In genomic region chr21:43295016-43295958, GRCh38 we compare ENCODE assay signal across 21 cellular contexts.
DNase-seq lines count a peak whose midpoint lies in the region; ATAC-seq and TF ChIP-seq lines count a peak whose summit lies in the region.
"Had no signal": no experiment of that assay in that cellular context is flagged by ENCODE, and none has a peak within 500 bp of the region (broad histone marks: within the 10 kb centered on the region; RNA-seq: fewer than 3 reads in every experiment).

No MANE protein-coding gene starts in this region.

- no peak overlapping the region for H3K4me3 ChIP-seq in right cardiac atrium (ENCODE audit: low read length)
- no peak overlapping the region for H3K4me3 ChIP-seq in thyroid gland (replicated peaks in 1 of 3)
- H3K4me3 ChIP-seq in Peyer's patch: no peak overlapping the region
- H3K4me3 ChIP-seq: GM23248, SJSA1, tibial artery had no signal

- H3K27ac Mint-ChIP-seq in activated B cell treated with CpG ODN at 0.5 μM for 24 hours: no peak overlapping the region
- H3K27ac Mint-ChIP-seq: activated CD8-positive, alpha-beta T cell treated with anti-CD3 and anti-CD28 coated beads for 36 hours; activated naive CD4-positive, alpha-beta T cell treated with anti-CD3 and anti-CD28 coated beads, Interleukin-2, amount 50 U/mL, for 24 hours; CD8-positive, alpha-beta memory T cell; T-helper 2 cell treated with Interferon-gamma antibody and Interleukin-4, amounts not matched to agents 5 μg/mL and 100 μg/mL, for 36 hours; WTC11 had no signal

- no peaks in the 10 kb centered on the region for H3K36me3 ChIP-seq in thyroid gland
- no peaks in the 10 kb centered on the region for H3K36me3 ChIP-seq in Peyer's patch
- H3K36me3 ChIP-seq: SJSA1, tibial artery had no signal

- DNase-seq in right cardiac atrium (peak; percentile 6 to 48 (median 7)), left cardiac atrium (no peak), NCI-H2029 treated with DMSO at 0.1 percent for 48 hours (lab: John Stamatoyannopoulos, UW) (peak; percentile 19), activated B cell treated with CpG ODN at 0.5 μM for 24 hours (no peak), thyroid gland (peak; percentile 77 to 82), sciatic nerve (ENCODE audit: low spot score) (no peak), Peyer's patch (no peak)
- DNase-seq: activated CD8-positive, alpha-beta T cell treated with anti-CD3 and anti-CD28 coated beads for 36 hours; activated T-cell treated with anti-CD3 and anti-CD28 coated beads, Interleukin-2, amount 50 U/mL, for 4 hours; GM23248; NCI-H1048; stimulated activated CD4-positive, alpha-beta T cell treated with anti-CD3 and anti-CD28 coated beads, Interleukin-1b, Interleukin-23, amount 100 ng/mL, for 48 hours; stimulated activated naive CD4-positive, alpha-beta T cell treated with Interleukin-2 at 50 U/mL for 16 hours; tibial artery had no signal

- WGBS in right cardiac atrium: 79% methylated on average over 15 of the region's 15 CpGs
- 51 to 53% methylated on average over 15 of the region's 15 CpGs for WGBS in thyroid gland, 2 donors

- no peak overlapping the region for H3K27ac ChIP-seq in right cardiac atrium (ENCODE audit: low read length)
- H3K27ac ChIP-seq in thyroid gland: no peak overlapping the region
- no peak overlapping the region for H3K27ac ChIP-seq in Peyer's patch
- H3K27ac ChIP-seq: GM23248, KMS-11, SJSA1, tibial artery had no signal

- H3K9me3 ChIP-seq in right cardiac atrium (ENCODE audit: control insufficient read depth, low read length): peaks cover 2% of the 10 kb centered on the region
- H3K9me3 ChIP-seq in thyroid gland: no peaks in the 10 kb centered on the region
- no peaks in the 10 kb centered on the region for H3K9me3 ChIP-seq in Peyer's patch
- H3K9me3 ChIP-seq: SJSA1 had no signal

- TF ChIP-seq POLR2A in thyroid gland (IDR thresholded peaks at IDR 0.05): no peak
- no peak for TF ChIP-seq POLR2A in Peyer's patch (IDR thresholded peaks at IDR 0.05)

- POLR2A ChIA-PET in activated B cell treated with CpG ODN at 0.5 μM for 24 hours (lab: Charles Lee): no interaction called here

- peaks cover 25% of the 10 kb centered on the region for H3K27me3 Mint-ChIP-seq in activated B cell treated with CpG ODN at 0.5 μM for 24 hours
- H3K27me3 Mint-ChIP-seq: activated CD8-positive, alpha-beta T cell treated with anti-CD3 and anti-CD28 coated beads for 36 hours; activated naive CD4-positive, alpha-beta T cell treated with anti-CD3 and anti-CD28 coated beads, Interleukin-2, amount 50 U/mL, for 24 hours had no signal

- no peak for ATAC-seq in right cardiac atrium
- no peak for ATAC-seq in left cardiac atrium
- peak; percentile 67 for ATAC-seq in activated B cell treated with CpG ODN at 0.5 μM for 24 hours (ENCODE audit: low read depth)
- ATAC-seq in GM18520 (IDR thresholded peaks at IDR 0.05; ENCODE audit: unreplicated experiment): no peak
- ATAC-seq in sciatic nerve: no peak
- ATAC-seq: activated CD8-positive, alpha-beta T cell treated with anti-CD3 and anti-CD28 coated beads for 36 hours; activated T-cell treated with anti-CD3 and anti-CD28 coated beads, Interleukin-2, amount 50 U/mL, for 4 hours; WTC11 had no signal

- H3K4me3 Mint-ChIP-seq in activated B cell treated with CpG ODN at 0.5 μM for 24 hours: no peak overlapping the region
- H3K4me3 Mint-ChIP-seq: activated CD8-positive, alpha-beta T cell treated with anti-CD3 and anti-CD28 coated beads for 36 hours; activated naive CD4-positive, alpha-beta T cell treated with anti-CD3 and anti-CD28 coated beads, Interleukin-2, amount 50 U/mL, for 24 hours; activated T-cell treated with anti-CD3 and anti-CD28 coated beads, Interleukin-2, amount 50 U/mL, for 4 hours; CD8-positive, alpha-beta memory T cell; T-helper 2 cell treated with Interferon-gamma antibody and Interleukin-4, amounts not matched to agents 5 μg/mL and 100 μg/mL, for 36 hours; WTC11 had no signal

- H3K4me1 ChIP-seq in right cardiac atrium (ENCODE audit: control insufficient read depth, insufficient read depth, low read length) (no peaks in the 10 kb centered on the region), thyroid gland (peaks cover 0 to 4% of the 10 kb centered on the region in 2 donors), Peyer's patch (peaks cover 0 to 6% (median 0%) of the 10 kb centered on the region in 4 donors)
- H3K4me1 ChIP-seq: SJSA1, tibial artery had no signal

- no peak for TF ChIP-seq CTCF in activated B cell treated with CpG ODN at 0.5 μM for 24 hours (IDR thresholded peaks at IDR 0.05)
- TF ChIP-seq CTCF in thyroid gland (IDR thresholded peaks at IDR 0.05): no peak
- TF ChIP-seq CTCF in Peyer's patch (IDR thresholded peaks at IDR 0.05): no peak

- CTCF ChIA-PET in activated B cell treated with CpG ODN at 0.5 μM for 24 hours (lab: Charles Lee): no interaction called here

- peaks cover 43% of the 10 kb centered on the region for H3K4me1 Mint-ChIP-seq in activated B cell treated with CpG ODN at 0.5 μM for 24 hours
- H3K4me1 Mint-ChIP-seq: activated naive CD4-positive, alpha-beta T cell treated with anti-CD3 and anti-CD28 coated beads, Interleukin-2, amount 50 U/mL, for 24 hours; CD8-positive, alpha-beta memory T cell; WTC11 had no signal

- intact Hi-C loops in right cardiac atrium (cut with DNase I): no loop called here
- intact Hi-C loops in left cardiac atrium (cut with DNase I): no loop called here
- intact Hi-C loops in activated B cell treated with CpG ODN at 0.5 μM for 24 hours (cut with micrococcal nuclease): no loop called here
- intact Hi-C loops in thyroid gland (cut with DNase I): no loop called here
- intact Hi-C loops in sciatic nerve (cut with DNase I): no loop called here

- H3K9me3 Mint-ChIP-seq in activated B cell treated with CpG ODN at 0.5 μM for 24 hours: peaks cover 3% of the 10 kb centered on the region
- H3K9me3 Mint-ChIP-seq: activated naive CD4-positive, alpha-beta T cell treated with anti-CD3 and anti-CD28 coated beads, Interleukin-2, amount 50 U/mL, for 24 hours; T-helper 2 cell treated with Interferon-gamma antibody and Interleukin-4, amounts not matched to agents 5 μg/mL and 100 μg/mL, for 36 hours had no signal

- H3K27me3 ChIP-seq in right cardiac atrium (ENCODE audit: control insufficient read depth, insufficient read depth): no peaks in the 10 kb centered on the region
- no peaks in the 10 kb centered on the region for H3K27me3 ChIP-seq in thyroid gland
- no peaks in the 10 kb centered on the region for H3K27me3 ChIP-seq in Peyer's patch
- H3K27me3 ChIP-seq: SJSA1 had no signal

- no peaks in the 10 kb centered on the region for H3K36me3 Mint-ChIP-seq in activated B cell treated with CpG ODN at 0.5 μM for 24 hours (ENCODE audit: low read depth)
- H3K36me3 Mint-ChIP-seq: activated naive CD4-positive, alpha-beta T cell treated with anti-CD3 and anti-CD28 coated beads, Interleukin-2, amount 50 U/mL, for 24 hours; WTC11 had no signal

Comparison
In these comparisons a context has a peak if more than half of its experiments do, and no peak if none do; other contexts are left out.
1. DNase-seq: peak in right cardiac atrium (3 of 3), NCI-H2029 treated with DMSO at 0.1 percent for 48 hours (single experiment) and thyroid gland (2 of 2); none in left cardiac atrium (single experiment), activated B cell treated with CpG ODN at 0.5 μM for 24 hours (single experiment), sciatic nerve (single experiment) and Peyer's patch (0 of 3).